Comparison of ENCODE assay signal across 8 cellular contexts in the genomic region with DNA sequence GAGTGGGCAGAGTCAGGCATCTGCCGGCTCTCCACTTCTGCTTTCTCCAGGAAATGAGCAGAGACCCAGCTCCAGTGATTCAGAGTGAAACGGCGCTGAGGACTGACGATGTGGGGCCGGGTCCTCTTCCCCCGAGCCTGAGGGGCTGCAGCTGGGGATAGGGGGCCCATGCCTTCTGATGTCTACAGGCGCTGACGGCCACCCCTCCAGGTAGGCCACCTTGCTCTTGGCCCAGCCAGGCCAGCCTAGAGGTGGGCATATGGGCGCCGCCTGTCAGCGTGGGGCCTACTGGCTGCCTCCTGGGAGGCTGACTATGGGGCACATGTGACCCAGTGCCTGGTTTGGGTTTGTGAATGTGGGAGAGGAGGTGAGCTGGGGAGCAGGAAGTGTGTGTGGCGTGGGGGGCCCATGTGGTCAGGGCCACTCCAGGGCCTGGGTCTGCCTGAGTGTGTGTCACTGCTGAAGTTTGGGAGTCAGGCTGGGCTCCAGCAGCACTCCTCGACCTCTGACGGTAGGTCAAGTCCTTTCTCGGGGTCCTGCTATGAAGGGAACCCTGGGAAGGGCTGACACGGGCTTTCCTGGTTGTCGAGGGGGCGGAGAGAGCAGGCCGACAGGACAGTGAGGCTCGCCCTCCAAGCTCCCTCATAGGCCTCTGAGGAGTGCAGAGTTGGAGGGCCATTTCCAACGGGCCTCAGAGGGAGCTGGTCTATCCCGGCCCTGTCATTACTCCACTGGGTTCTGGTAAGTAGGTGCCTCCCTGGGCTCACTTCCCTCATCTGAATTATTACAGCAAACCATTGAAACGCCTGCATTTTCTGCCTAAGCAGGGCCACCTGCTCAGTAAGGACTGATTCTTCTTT. TPM values are rescaled to one million over a fixed set of nuclear protein-coding genes. Genes with fewer than 3 reads are reported as not detected.
A peak's percentile ranks its signal among the peaks of the same experiment; 100 is the strongest.
DNase-seq lines count a peak whose midpoint lies in the region; ATAC-seq, FAIRE-seq and TF ChIP-seq lines count a peak whose summit lies in the region.

A gene with protein sequence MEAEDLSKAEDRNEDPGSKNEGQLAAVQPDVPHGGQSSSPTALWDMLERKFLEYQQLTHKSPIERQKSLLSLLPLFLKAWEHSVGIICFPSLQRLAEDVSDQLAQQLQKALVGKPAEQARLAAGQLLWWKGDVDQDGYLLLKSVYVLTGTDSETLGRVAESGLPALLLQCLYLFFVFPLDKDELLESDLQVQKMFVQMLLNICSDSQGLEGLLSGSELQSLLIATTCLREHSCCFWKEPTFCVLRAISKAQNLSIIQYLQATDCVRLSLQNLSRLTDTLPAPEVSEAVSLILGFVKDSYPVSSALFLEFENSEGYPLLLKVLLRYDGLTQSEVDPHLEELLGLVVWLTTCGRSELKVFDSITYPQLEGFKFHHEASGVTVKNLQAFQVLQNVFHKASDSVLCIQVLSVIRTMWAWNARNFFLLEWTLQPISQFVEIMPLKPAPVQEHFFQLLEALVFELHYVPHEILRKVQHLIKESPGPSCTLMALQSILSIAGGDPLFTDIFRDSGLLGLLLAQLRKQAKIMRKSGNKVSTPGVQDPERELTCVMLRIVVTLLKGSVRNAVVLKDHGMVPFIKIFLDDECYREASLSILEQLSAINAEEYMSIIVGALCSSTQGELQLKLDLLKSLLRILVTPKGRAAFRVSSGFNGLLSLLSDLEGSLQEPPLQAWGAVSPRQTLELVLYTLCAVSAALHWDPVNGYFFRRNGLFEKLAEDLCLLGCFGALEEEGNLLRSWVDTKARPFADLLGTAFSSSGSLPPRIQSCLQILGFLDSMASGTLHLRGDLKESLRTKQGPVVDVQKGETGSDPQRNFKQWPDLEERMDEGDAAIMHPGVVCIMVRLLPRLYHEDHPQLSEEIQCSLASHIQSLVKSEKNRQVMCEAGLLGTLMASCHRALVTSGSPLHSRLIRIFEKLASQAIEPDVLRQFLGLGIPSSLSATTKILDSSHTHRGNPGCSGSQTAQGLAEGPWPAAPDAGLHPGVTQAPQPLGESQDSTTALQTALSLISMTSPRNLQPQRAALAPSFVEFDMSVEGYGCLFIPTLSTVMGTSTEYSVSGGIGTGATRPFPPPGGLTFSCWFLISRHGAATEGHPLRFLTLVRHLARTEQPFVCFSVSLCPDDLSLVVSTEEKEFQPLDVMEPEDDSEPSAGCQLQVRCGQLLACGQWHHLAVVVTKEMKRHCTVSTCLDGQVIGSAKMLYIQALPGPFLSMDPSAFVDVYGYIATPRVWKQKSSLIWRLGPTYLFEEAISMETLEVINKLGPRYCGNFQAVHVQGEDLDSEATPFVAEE (N-terminal part only) (plus strand): TSS at position 82 of the 860 bp plus-strand sequence. CDS start 24,860 bp downstream, outside the sequence.

- peak; percentile 91 for DNase-seq in KBM-7
- DNase-seq in heart right ventricle: no peak
- DNase-seq in vagina (ENCODE audit: extremely low spot score in 2 of 2): peak; percentile 62 to 81
- DNase-seq in NCI-H446 (lab: John Stamatoyannopoulos, UW): no peak
- DNase-seq in NCI-H2196 (lab: John Stamatoyannopoulos, UW; ENCODE audit: unreplicated experiment): no peak
- DNase-seq in kidney: no peak

- ATAC-seq in GM21423 (IDR thresholded peaks at IDR 0.05; ENCODE audit: unreplicated experiment) (peak; percentile 58), heart right ventricle (peak; percentile 12 to 85 (median 76))

- no peak for TF ChIP-seq POLR2A in vagina (IDR thresholded peaks at IDR 0.05)

- FAIRE-seq in kidney (lab: Jason Lieb, UNC): no peak

- H3K4me3 ChIP-seq in GM08714 (ENCODE audit: low read length): peak within 1 kb of the TSS; percentile 60
- peak within 1 kb of the TSS in 7 of 10 donors; percentile 7 to 50 (median 27) for H3K4me3 ChIP-seq in heart right ventricle
- no peak within 1 kb of the TSS for H3K4me3 ChIP-seq in vagina
- no peak within 1 kb of the TSS for H3K4me3 ChIP-seq in kidney (ENCODE audit: low read length in 2 of 2)

- H3K27me3 ChIP-seq in heart right ventricle (no peaks in the 10 kb centered on the region), vagina (no peaks in the 10 kb centered on the region)

- in situ Hi-C loops in KBM-7 (cut with MboI; ENCODE audit: low pct_unique_long_range_greater_than_20kb, low sequenced_read_pairs): no loop called here

- H3K9ac ChIP-seq in kidney (ENCODE audit: low read length in 2 of 2): no peak within 1 kb of the TSS

- WGBS in heart right ventricle, 2 donors: 85 to 86% methylated on average over 23 of the region's 23 CpGs

- H3K4me1 ChIP-seq in heart right ventricle (peaks cover 0 to 10% (median 0%) of the 10 kb centered on the region in 9 donors), vagina (no peaks in the 10 kb centered on the region), kidney (ENCODE audit: control insufficient read depth in 1 of 2, insufficient read depth in 1 of 2, low read depth in 1 of 2, low read length in 2 of 2) (no peaks in the 10 kb centered on the region)

- H3K9me3 ChIP-seq in heart right ventricle (peaks cover 0 to 16% (median 0%) of the 10 kb centered on the region in 11 donors), vagina (no peaks in the 10 kb centered on the region), kidney (ENCODE audit: control insufficient read depth in 1 of 2, low read length in 2 of 2) (no peaks in the 10 kb centered on the region)

- H3K27ac ChIP-seq in heart right ventricle (peak within 1 kb of the TSS in 6 of 10 donors; percentile 16 to 92 (median 56)), vagina (no peak within 1 kb of the TSS), kidney (ENCODE audit: low read depth in 2 of 2, low read length in 2 of 2) (no peak within 1 kb of the TSS)

- H3K36me3 ChIP-seq in heart right ventricle (no peaks in the 10 kb centered on the region), vagina (no peaks in the 10 kb centered on the region), kidney (ENCODE audit: control insufficient read depth in 1 of 2, insufficient read depth in 2 of 2, low read length in 2 of 2) (no peaks in the 10 kb centered on the region)

- intact Hi-C loops in heart right ventricle (cut with DNase I) (no loop called here), vagina (cut with DNase I) (no loop called here), kidney (cut with DNase I) (no loop called here)

- TF ChIP-seq CTCF in heart right ventricle (IDR thresholded peaks at IDR 0.05): no peak
- no peak for TF ChIP-seq CTCF in vagina (IDR thresholded peaks at IDR 0.05)
- no peak for TF ChIP-seq CTCF in kidney (IDR thresholded peaks at IDR 0.05; ENCODE audit: borderline replicate concordance, extremely low read depth, insufficient read depth)

RNA-seq across cellular contexts. Expression of the gene that starts here (rescaled TPM):
- 1 to 10 TPM in 5 of 10 donors, under 1 TPM in 5; 0.66 to 7.4 (median 1.0) TPM for total RNA-seq in heart right ventricle
- under 1 TPM; 0.59 to 0.83 TPM for polyA plus RNA-seq in heart right ventricle
- total RNA-seq in vagina: 6.4 TPM
- 13.3 TPM for total RNA-seq in kidney
- polyA plus RNA-seq in kidney (ENCODE audit: insufficient read depth, low read depth, low replicate concordance): 1.7 TPM

Comparison
In these comparisons a context has a peak if more than half of its experiments do, and no peak if none do; other contexts are left out.
1. H3K4me3 ChIP-seq: peak in GM08714 (single experiment) and heart right ventricle (7 of 10); none in vagina (0 of 2) and kidney (0 of 2).
2. DNase-seq: peak in KBM-7 (single experiment) and vagina (2 of 2); none in heart right ventricle (0 of 2), NCI-H446 (0 of 2), NCI-H2196 (single experiment) and kidney (single experiment).
3. H3K27ac ChIP-seq: peak in heart right ventricle (6 of 10); none in vagina (single experiment) and kidney (0 of 2).